In genomic region chr7:102021841-102022618, GRCh38 we compare ENCODE assay signal across 1 cellular context.
TF ChIP-seq lines count a peak whose summit lies in the region.

No MANE protein-coding gene starts in this region.

TF ChIP-seq in H1, 55 proteins besides CTCF, POLR2A, EP300 and RAD21:
- no peak for TF ChIP-seq TAF7 (optimal IDR thresholded peaks at IDR 0.05; ENCODE audit: borderline replicate concordance, low read depth, low read length)
- TF ChIP-seq EGR1 (IDR thresholded peaks at IDR 0.05; ENCODE audit: borderline replicate concordance, low read depth, low read length), result no peak
- TF ChIP-seq SIN3A (conservative IDR thresholded peaks at IDR 0.05 in 1 of 2, IDR thresholded peaks at IDR 0.05 in 1 of 2; ENCODE audit: low read depth in 1 of 2, low read length in 2 of 2), result no peak
- no peak for TF ChIP-seq JUND (IDR thresholded peaks at IDR 0.05; ENCODE audit: low read length)
- TF ChIP-seq SP4 (IDR thresholded peaks at IDR 0.05; ENCODE audit: low read length), result no peak
- TF ChIP-seq TCF12 (IDR thresholded peaks at IDR 0.05; ENCODE audit: low read depth, low read length), result no peak
- no peak for TF ChIP-seq CHD1 (IDR thresholded peaks at IDR 0.05; ENCODE audit: low read depth, low read length)
- TF ChIP-seq TEAD4 (IDR thresholded peaks at IDR 0.05; ENCODE audit: low read depth, low read length), result no peak
- TF ChIP-seq KDM1A (IDR thresholded peaks at IDR 0.05; ENCODE audit: borderline replicate concordance, low read length), result no peak
- TF ChIP-seq KDM4A (IDR thresholded peaks at IDR 0.05; ENCODE audit: low read depth, low read length, severe bottlenecking), result no peak
- no peak for TF ChIP-seq POU5F1 (IDR thresholded peaks at IDR 0.05; ENCODE audit: low read depth, low read length)
- no peak for TF ChIP-seq SAP30 (IDR thresholded peaks at IDR 0.05; ENCODE audit: insufficient read depth, insufficient replicate concordance, low read length)
- no peak for TF ChIP-seq PHF8 (conservative IDR thresholded peaks at IDR 0.05; ENCODE audit: low read depth, low read length)
- no peak for TF ChIP-seq ZNF274 (IDR thresholded peaks at IDR 0.05; ENCODE audit: borderline replicate concordance, extremely low read depth, low read length)
- TF ChIP-seq SP2 (IDR thresholded peaks at IDR 0.05; ENCODE audit: low read length), result no peak
- TF ChIP-seq SP1 (IDR thresholded peaks at IDR 0.05; ENCODE audit: low read depth, low read length), result no peak
TF ChIP-seq in H1: peak in this region for 0.
